Comparison of ENCODE assay signal across 9 cellular contexts in the genomic region with DNA sequence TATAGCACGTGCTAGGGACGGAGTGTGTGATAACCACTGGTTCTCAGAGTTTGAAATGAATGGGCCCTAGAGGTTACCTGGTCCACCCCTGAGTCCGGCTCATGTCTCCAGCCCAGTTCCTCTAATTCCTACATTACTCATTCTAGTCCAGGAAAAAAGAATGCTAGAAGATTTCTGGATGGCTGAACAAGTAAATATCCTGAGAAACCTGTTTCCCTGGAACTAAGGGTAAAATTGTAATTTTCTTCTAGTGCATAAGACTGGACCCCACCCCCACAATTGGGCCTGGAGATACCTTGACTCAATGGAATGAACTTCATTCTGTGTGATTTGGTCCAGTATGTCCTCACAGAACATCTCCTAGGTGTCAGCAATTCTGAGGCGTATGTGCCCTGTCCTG.
"Had no signal": no experiment of that assay in that cellular context is flagged by ENCODE, and none has a peak within 500 bp of the region (broad histone marks: within the 10 kb centered on the region; RNA-seq: fewer than 3 reads in every experiment).

No MANE protein-coding gene starts in this region.

- H3K4me1 ChIP-seq: HAP-1 had no signal

- H3K27ac ChIP-seq: GM23248, HL-60 had no signal

- H3K9me3 ChIP-seq: HAP-1 had no signal

- H3K4me3 ChIP-seq: GM23248, HAP-1 had no signal

- DNase-seq: GM23248, GOT3, H7, HFFc6, KBM-7 had no signal

- H2AFZ ChIP-seq: GM23248 had no signal

- H3K9ac ChIP-seq: GM23248 had no signal

- ATAC-seq: HCT116, HepG2 had no signal

- H3K36me3 ChIP-seq: HAP-1 had no signal
